In genomic region chr10:35554036-35554435, GRCh38 we compare ENCODE assay signal across 21 cellular contexts. TPM values are rescaled to one million over a fixed set of nuclear protein-coding genes. Genes with fewer than 3 reads are reported as not detected.
"Had no signal": no experiment of that assay in that cellular context is flagged by ENCODE, and none has a peak within 500 bp of the region (broad histone marks: within the 10 kb centered on the region; RNA-seq: fewer than 3 reads in every experiment).

No MANE protein-coding gene starts in this region.

- H3K27me3 Mint-ChIP-seq: activated CD4-positive, alpha-beta T cell treated with anti-CD3 and anti-CD28 coated beads for 36 hours; activated naive CD4-positive, alpha-beta T cell treated with anti-CD3 and anti-CD28 coated beads, Interleukin-2, amount 50 U/mL, for 24 hours; central memory CD8-positive, alpha-beta T cell; stimulated activated naive CD8-positive, alpha-beta T cell treated with anti-CD3 and anti-CD28 coated beads, Interleukin-15, Interleukin-2, amounts not matched to agents 100 ng/mL and 50 ng/mL, for 24 hours had no signal

- H3K36me3 Mint-ChIP-seq: WTC11 had no signal

- H3K9me3 Mint-ChIP-seq: activated naive CD4-positive, alpha-beta T cell treated with anti-CD3 and anti-CD28 coated beads, Interleukin-2, amount 50 U/mL, for 24 hours; central memory CD8-positive, alpha-beta T cell; nephron; stimulated activated naive CD8-positive, alpha-beta T cell treated with anti-CD3 and anti-CD28 coated beads, Interleukin-15, Interleukin-2, amounts not matched to agents 100 ng/mL and 50 ng/mL, for 24 hours; T-helper 2 cell treated with Interferon-gamma antibody and Interleukin-4, amounts not matched to agents 5 μg/mL and 100 μg/mL, for 36 hours; WTC11 had no signal

- H3K4me3 ChIP-seq: ascending aorta, coronary artery, esophagus squamous epithelium, tibial nerve, vagina had no signal

- DNase-seq: activated CD4-positive, alpha-beta T cell treated with anti-CD3 and anti-CD28 coated beads for 36 hours; activated CD4-positive, alpha-beta T cell treated with anti-CD3 and anti-CD28 coated beads, Interleukin-2, amount 50 U/mL, for 48 hours; activated gamma-delta T cell; effector CD4-positive, alpha-beta T cell; esophagus squamous epithelium; occipital lobe; stimulated activated CD4-positive, alpha-beta T cell treated with anti-CD3 and anti-CD28 coated beads, Interleukin-12 subunit alpha, Interleukin-12 subunit beta, amount 100 ng/mL, for 4 hours; stimulated activated CD4-positive, alpha-beta T cell treated with anti-CD3 and anti-CD28 coated beads, Interleukin-1b, Interleukin-23, amount 100 ng/mL, for 48 hours had no signal

- H3K9me3 ChIP-seq: ascending aorta, esophagus squamous epithelium, tibial nerve, vagina had no signal

- H3K4me1 ChIP-seq: ascending aorta, esophagus squamous epithelium, vagina had no signal

- H3K27ac Mint-ChIP-seq: activated CD4-positive, alpha-beta T cell treated with anti-CD3 and anti-CD28 coated beads for 36 hours; activated naive CD4-positive, alpha-beta T cell treated with anti-CD3 and anti-CD28 coated beads, Interleukin-2, amount 50 U/mL, for 24 hours; nephron; stimulated activated naive CD8-positive, alpha-beta T cell treated with anti-CD3 and anti-CD28 coated beads, Interleukin-15, Interleukin-2, amounts not matched to agents 100 ng/mL and 50 ng/mL, for 24 hours; T-helper 2 cell treated with Interferon-gamma antibody and Interleukin-4, amounts not matched to agents 5 μg/mL and 100 μg/mL, for 36 hours; WTC11 had no signal

- H3K27me3 ChIP-seq: ascending aorta, esophagus squamous epithelium, tibial nerve, vagina had no signal

- H3K27ac ChIP-seq: ascending aorta, coronary artery, esophagus squamous epithelium, tibial nerve, vagina had no signal

- H3K4me3 Mint-ChIP-seq: activated CD4-positive, alpha-beta T cell treated with anti-CD3 and anti-CD28 coated beads for 36 hours; activated naive CD4-positive, alpha-beta T cell treated with anti-CD3 and anti-CD28 coated beads, Interleukin-2, amount 50 U/mL, for 24 hours; central memory CD8-positive, alpha-beta T cell; nephron; stimulated activated naive CD8-positive, alpha-beta T cell treated with anti-CD3 and anti-CD28 coated beads, Interleukin-15, Interleukin-2, amounts not matched to agents 100 ng/mL and 50 ng/mL, for 24 hours; T-helper 2 cell treated with Interferon-gamma antibody and Interleukin-4, amounts not matched to agents 5 μg/mL and 100 μg/mL, for 36 hours; WTC11 had no signal

- ATAC-seq: activated CD4-positive, alpha-beta T cell treated with anti-CD3 and anti-CD28 coated beads for 36 hours; WTC11 had no signal

- H3K4me1 Mint-ChIP-seq: activated CD4-positive, alpha-beta T cell treated with anti-CD3 and anti-CD28 coated beads for 36 hours had no signal

RNA-seq across cellular contexts. Expression of gene GJD4, which starts 51.1 kb away (rescaled TPM):
- total RNA-seq: activated CD4-positive, alpha-beta T cell treated with anti-CD3 and anti-CD28 coated beads for 36 hours; ascending aorta; esophagus squamous epithelium; glomerular endothelial cell; lower leg skin; occipital lobe; posterior vena cava; vagina; WTC11 had no signal
